Comparison of ENCODE assay signal across 21 cellular contexts in genomic region chr7:129525225-129525862, GRCh38. TPM values are rescaled to one million over a fixed set of nuclear protein-coding genes. Genes with fewer than 3 reads are reported as not detected.
DNase-seq lines count a peak whose midpoint lies in the region; ATAC-seq and TF ChIP-seq lines count a peak whose summit lies in the region.
"Had no signal": no experiment of that assay in that cellular context is flagged by ENCODE, and none has a peak within 500 bp of the region (broad histone marks: within the 10 kb centered on the region; RNA-seq: fewer than 3 reads in every experiment).

No MANE protein-coding gene starts in this region.

- H3K4me3 Mint-ChIP-seq in activated naive CD4-positive, alpha-beta T cell treated with anti-CD3 and anti-CD28 coated beads, Interleukin-2, amount 50 U/mL, for 24 hours: peak overlapping the region; percentile 35
- peak overlapping the region; percentile 82 to 89 (median 87) for H3K4me3 Mint-ChIP-seq in immature natural killer cell
- H3K4me3 Mint-ChIP-seq in stimulated activated effector memory CD8-positive, alpha-beta T cell treated with anti-CD3 and anti-CD28 coated beads, Interleukin-12 subunit alpha, Interleukin-12 subunit beta, amount 100 ng/mL, for 72 hours: peak overlapping the region; percentile 54

- TF ChIP-seq POLR2A in NB4 (IDR thresholded peaks at IDR 0.05; ENCODE audit: extremely low read depth, insufficient read length): no peak

- no peak for ATAC-seq in stimulated activated effector memory CD8-positive, alpha-beta T cell treated with anti-CD3 and anti-CD28 coated beads, Interleukin-12 subunit alpha, Interleukin-12 subunit beta, amount 100 ng/mL, for 72 hours

- H3K4me3 ChIP-seq in NB4 (ENCODE audit: low read depth, low read length): peak overlapping the region; percentile 12
- H3K4me3 ChIP-seq: GM23248, MG63, SK-N-MC had no signal

- TF ChIP-seq CTCF in NB4 (IDR thresholded peaks at IDR 0.05; ENCODE audit: low read depth, low read length): no peak

- no peak for DNase-seq in activated naive CD4-positive, alpha-beta T cell (lab: John Stamatoyannopoulos, UW)
- DNase-seq in NB4 (ENCODE audit: low read depth): peak; percentile 58
- DNase-seq in immature natural killer cell: peak; percentile 42 to 46 (median 44)
- no peak for DNase-seq in stimulated activated effector memory CD8-positive, alpha-beta T cell treated with anti-CD3 and anti-CD28 coated beads, Interleukin-12 subunit alpha, Interleukin-12 subunit beta, amount 100 ng/mL, for 72 hours (ENCODE audit: low spot score in 2 of 2)
- no peak for DNase-seq in DMS114 treated with DMSO at 0.1 percent for 48 hours (lab: John Stamatoyannopoulos, UW; ENCODE audit: unreplicated experiment)
- DNase-seq in superior temporal gyrus (ENCODE audit: extremely low spot score): no peak
- DNase-seq in G401 (ENCODE audit: low spot score): no peak
- DNase-seq: 8988T, COR-L47, DMS 273 treated with DMSO at 0.1 percent for 48 hours, GM23248, KG1, MG63, NCI-H1105, NCI-H1694 treated with DMSO at 0.1 percent for 48 hours, NCI-H510A treated with DMSO at 0.1 percent for 48 hours, NCI-H774, OCI-M1, SHP77 had no signal

- H3K27ac Mint-ChIP-seq in activated naive CD4-positive, alpha-beta T cell treated with anti-CD3 and anti-CD28 coated beads, Interleukin-2, amount 50 U/mL, for 24 hours: no peak overlapping the region
- peak overlapping the region; percentile 83 to 97 (median 94) for H3K27ac Mint-ChIP-seq in immature natural killer cell
- H3K27ac Mint-ChIP-seq in stimulated activated effector memory CD8-positive, alpha-beta T cell treated with anti-CD3 and anti-CD28 coated beads, Interleukin-12 subunit alpha, Interleukin-12 subunit beta, amount 100 ng/mL, for 72 hours: peak overlapping the region; percentile 82

- H3K9me3 Mint-ChIP-seq in activated naive CD4-positive, alpha-beta T cell treated with anti-CD3 and anti-CD28 coated beads, Interleukin-2, amount 50 U/mL, for 24 hours: no peaks in the 10 kb centered on the region
- no peaks in the 10 kb centered on the region for H3K9me3 Mint-ChIP-seq in immature natural killer cell
- H3K9me3 Mint-ChIP-seq in stimulated activated effector memory CD8-positive, alpha-beta T cell treated with anti-CD3 and anti-CD28 coated beads, Interleukin-12 subunit alpha, Interleukin-12 subunit beta, amount 100 ng/mL, for 72 hours: no peaks in the 10 kb centered on the region

- no peaks in the 10 kb centered on the region for H3K4me1 Mint-ChIP-seq in activated naive CD4-positive, alpha-beta T cell treated with anti-CD3 and anti-CD28 coated beads, Interleukin-2, amount 50 U/mL, for 24 hours
- peaks cover 67 to 68% of the 10 kb centered on the region in 2 donors for H3K4me1 Mint-ChIP-seq in immature natural killer cell
- H3K4me1 Mint-ChIP-seq in stimulated activated effector memory CD8-positive, alpha-beta T cell treated with anti-CD3 and anti-CD28 coated beads, Interleukin-12 subunit alpha, Interleukin-12 subunit beta, amount 100 ng/mL, for 72 hours: peaks cover 20% of the 10 kb centered on the region

- peaks cover 3% of the 10 kb centered on the region for H3K27me3 Mint-ChIP-seq in activated naive CD4-positive, alpha-beta T cell treated with anti-CD3 and anti-CD28 coated beads, Interleukin-2, amount 50 U/mL, for 24 hours
- H3K27me3 Mint-ChIP-seq in immature natural killer cell (ENCODE audit: low read depth in 3 of 3): peaks cover 1 to 9% (median 2%) of the 10 kb centered on the region in 3 donors

- no peaks in the 10 kb centered on the region for H3K36me3 Mint-ChIP-seq in activated naive CD4-positive, alpha-beta T cell treated with anti-CD3 and anti-CD28 coated beads, Interleukin-2, amount 50 U/mL, for 24 hours
- H3K36me3 Mint-ChIP-seq in immature natural killer cell: peaks cover 0 to 7% (median 0%) of the 10 kb centered on the region in 3 donors
- H3K36me3 Mint-ChIP-seq in stimulated activated effector memory CD8-positive, alpha-beta T cell treated with anti-CD3 and anti-CD28 coated beads, Interleukin-12 subunit alpha, Interleukin-12 subunit beta, amount 100 ng/mL, for 72 hours: no peaks in the 10 kb centered on the region

- in situ Hi-C loops in G401 (cut with HindIII; ENCODE audit: low sequenced_read_pairs): no loop called here

RNA-seq across cellular contexts. Expression of gene SMKR1, which starts 23.0 kb away (rescaled TPM):
- 10 to 100 TPM; 18.1 to 25.8 (median 19.5) TPM for polyA plus RNA-seq in immature natural killer cell
- 5.2 TPM in 1 of 2 replicates, not detected in the other for total RNA-seq in G401 (2014; rRNA removed; shearing (Covaris generic))
- total RNA-seq: GM23248 had no signal

Comparison
In these comparisons a context has a peak if more than half of its experiments do, and no peak if none do; other contexts are left out.
1. H3K4me3 Mint-ChIP-seq: peak in every context shown above with its lines; median percentile 87 in immature natural killer cell; 54 in stimulated activated effector memory CD8-positive, alpha-beta T cell treated with anti-CD3 and anti-CD28 coated beads, Interleukin-12 subunit alpha, Interleukin-12 subunit beta, amount 100 ng/mL, for 72 hours; 35 in activated naive CD4-positive, alpha-beta T cell treated with anti-CD3 and anti-CD28 coated beads, Interleukin-2, amount 50 U/mL, for 24 hours.
2. DNase-seq: peak in NB4 (single experiment) and immature natural killer cell (3 of 3); none in activated naive CD4-positive, alpha-beta T cell (0 of 4), stimulated activated effector memory CD8-positive, alpha-beta T cell treated with anti-CD3 and anti-CD28 coated beads, Interleukin-12 subunit alpha, Interleukin-12 subunit beta, amount 100 ng/mL, for 72 hours (0 of 2), DMS114 treated with DMSO at 0.1 percent for 48 hours (single experiment), superior temporal gyrus (single experiment) and G401 (single experiment).